27 cellular contexts compared by ENCODE assay signal in the genomic region with DNA sequence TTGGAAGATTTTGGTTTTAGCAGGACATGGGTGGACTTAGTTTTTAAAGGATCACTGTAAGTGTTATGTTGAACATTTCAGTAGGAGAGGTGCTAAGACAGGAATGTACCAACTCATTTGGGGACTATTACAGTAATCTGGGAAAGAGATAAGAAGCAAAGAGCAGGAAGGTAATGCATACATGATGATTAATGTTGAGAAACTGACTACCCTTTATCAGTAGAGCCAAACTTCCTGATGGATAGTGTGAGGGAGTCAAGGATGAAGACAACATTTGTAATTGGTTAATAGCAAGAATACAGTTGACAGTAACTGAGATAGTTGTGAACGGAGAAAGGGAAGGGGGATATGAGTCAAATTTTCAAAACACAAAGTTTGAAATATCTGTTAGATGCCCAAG.
"Had no signal": no experiment of that assay in that cellular context is flagged by ENCODE, and none has a peak within 500 bp of the region (broad histone marks: within the 10 kb centered on the region; RNA-seq: fewer than 3 reads in every experiment).

No MANE protein-coding gene starts in this region.

- H3K4me1 ChIP-seq: Peyer's patch, SJSA1 had no signal

- DNase-seq: activated CD4-positive, alpha-beta memory T cell treated with anti-CD3 and anti-CD28 coated beads, Interleukin-2, amount 10 ng/mL, durations not matched to agents 7 days and 5 days; activated CD4-positive, alpha-beta T cell treated with anti-CD3 and anti-CD28 coated beads for 36 hours; activated CD4-positive, alpha-beta T cell treated with anti-CD3 and anti-CD28 coated beads, Interleukin-2, amount 50 U/mL, for 1 hour; activated gamma-delta T cell; activated naive CD4-positive, alpha-beta T cell treated with anti-CD3 and anti-CD28 coated beads for 36 hours; activated T-cell treated with anti-CD3 and anti-CD28 coated beads for 4 hours; activated T-cell treated with anti-CD3 and anti-CD28 coated beads, Interleukin-2, amount 50 U/mL, for 48 hours; amygdala; brain microvascular endothelial cell; cerebellar nuclear complex; Kasumi-1; NCI-H1048; NCI-H146; NCI-H1930; NCI-H345; NCI-H510A; NCI-H526 treated with DMSO at 0.1 percent for 48 hours; NCI-H82; OCI-M1; Peyer's patch; Right ventricle myocardium superior; T-helper 17 cell; T-helper 9 cell; WERI-Rb-1 had no signal

- FAIRE-seq: colon had no signal

- H3K9me3 ChIP-seq: Peyer's patch, SJSA1 had no signal

- H3K27ac ChIP-seq: brain microvascular endothelial cell, Peyer's patch, RWPE1, SJSA1, WERI-Rb-1 had no signal

- H3K36me3 ChIP-seq: brain microvascular endothelial cell, Peyer's patch, SJSA1, WERI-Rb-1 had no signal

- H3K27me3 ChIP-seq: brain microvascular endothelial cell, Peyer's patch, SJSA1 had no signal

- H3K4me3 ChIP-seq: Peyer's patch, SJSA1 had no signal
